Comparison of ENCODE assay signal across 9 cellular contexts in genomic region chr22:46085831-46086576, GRCh38.
DNase-seq lines count a peak whose midpoint lies in the region; ATAC-seq lines count a peak whose summit lies in the region.
"Had no signal": no experiment of that assay in that cellular context is flagged by ENCODE, and none has a peak within 500 bp of the region (broad histone marks: within the 10 kb centered on the region; RNA-seq: fewer than 3 reads in every experiment).

No MANE protein-coding gene starts in this region.

- peak overlapping the region; percentile 96 for H3K27ac ChIP-seq in skeletal muscle tissue (ENCODE audit: low read depth, low read length)

- peak overlapping the region; percentile 100 for H3K4me3 ChIP-seq in adipocyte (ENCODE audit: low read length)
- H3K4me3 ChIP-seq in skeletal muscle tissue (ENCODE audit: low read length in 3 of 3) = peak overlapping the region; percentile 61 to 72 (median 67)

- DNase-seq in EH (ENCODE audit: low read depth) = peak; percentile 92
- no peak for DNase-seq in adipocyte (ENCODE audit: low read depth)
- DNase-seq in cardiac septum (ENCODE audit: low spot score) = peak; percentile 81
- DNase-seq in activated T-cell treated with anti-CD3 and anti-CD28 coated beads, Interleukin-2, amount 50 U/mL, for 1 hour = no peak
- DNase-seq: NCI-H2029 had no signal

- intact Hi-C loops in cardiac septum (cut with DNase I) = loop anchor here (5.0 kb wide), 2 partner anchors 34 to 79 kb away; no protein-coding TSS in a partner anchor

- H3K9ac ChIP-seq in adipocyte (ENCODE audit: low read length) = peak overlapping the region; percentile 100
- H3K9ac ChIP-seq in skeletal muscle tissue (ENCODE audit: low read depth in 1 of 3, low read length in 3 of 3) = peak overlapping the region; percentile 50 to 88 (median 82)

- H3K36me3 ChIP-seq in adipocyte (ENCODE audit: control insufficient read depth, insufficient read depth, low read length, severe bottlenecking) = peaks cover 65% of the 10 kb centered on the region
- peaks cover 10 to 26% (median 14%) of the 10 kb centered on the region in 3 donors for H3K36me3 ChIP-seq in skeletal muscle tissue (ENCODE audit: control insufficient read depth in 3 of 3, insufficient read depth in 3 of 3, low read length in 3 of 3)

- H3K9me3 ChIP-seq in adipocyte (ENCODE audit: control insufficient read depth, low read length) (no peaks in the 10 kb centered on the region), skeletal muscle tissue (ENCODE audit: control insufficient read depth in 3 of 3, low read length in 3 of 3) (no peaks in the 10 kb centered on the region)

- H3K4me1 ChIP-seq in adipocyte (ENCODE audit: control insufficient read depth, insufficient read depth, low read length) (peaks cover 67% of the 10 kb centered on the region), skeletal muscle tissue (ENCODE audit: control insufficient read depth in 3 of 3, insufficient read depth in 3 of 3, low read length in 3 of 3) (peaks cover 93 to 96% (median 96%) of the 10 kb centered on the region in 3 donors)

- H3K27me3 ChIP-seq in adipocyte (replicated peaks; ENCODE audit: control insufficient read depth, insufficient read depth, low read length) (no peaks in the 10 kb centered on the region), skeletal muscle tissue (ENCODE audit: control insufficient read depth in 3 of 3, insufficient read depth in 3 of 3, low read length in 3 of 3) (no peaks in the 10 kb centered on the region)

- ATAC-seq in HG02759 (IDR thresholded peaks at IDR 0.05; ENCODE audit: unreplicated experiment) (no peak), HG02870 (IDR thresholded peaks at IDR 0.05; ENCODE audit: unreplicated experiment) (no peak), GM19023 (IDR thresholded peaks at IDR 0.05; ENCODE audit: unreplicated experiment) (no peak)

Comparison
In these comparisons a context has a peak if more than half of its experiments do, and no peak if none do; other contexts are left out.
1. DNase-seq: peak in EH (single experiment) and cardiac septum (single experiment); none in adipocyte (single experiment) and activated T-cell treated with anti-CD3 and anti-CD28 coated beads, Interleukin-2, amount 50 U/mL, for 1 hour (single experiment).